1 cellular context compared by ENCODE assay signal in genomic region chr18:3655637-3656050, GRCh38.
TF ChIP-seq lines count a peak whose summit lies in the region.

No MANE protein-coding gene starts in this region.

TF ChIP-seq in IMR-90, 13 proteins besides CTCF, POLR2A, EP300 and RAD21 (continued from another document):
- TF ChIP-seq CEBPB (IDR thresholded peaks at IDR 0.05; ENCODE audit: low read depth, low read length) (no peak), MAZ (IDR thresholded peaks at IDR 0.05; ENCODE audit: borderline replicate concordance, low read depth, low read length) (no peak), BHLHE40 (IDR thresholded peaks at IDR 0.05; ENCODE audit: low read depth, low read length) (no peak), RCOR1 (IDR thresholded peaks at IDR 0.05; ENCODE audit: insufficient replicate concordance, low read length) (no peak), MAFK (IDR thresholded peaks at IDR 0.05; ENCODE audit: low read depth, low read length) (no peak), CHD1 (IDR thresholded peaks at IDR 0.05; ENCODE audit: low read depth, low read length) (no peak), NFE2L2 (IDR thresholded peaks at IDR 0.05; ENCODE audit: low read depth, low read length) (no peak), MXI1 (IDR thresholded peaks at IDR 0.05; ENCODE audit: borderline replicate concordance, low read depth, low read length) (no peak)
